Comparison of ENCODE assay signal across 21 cellular contexts in genomic region chr18:54956506-54956905, GRCh38. TPM values are rescaled to one million over a fixed set of nuclear protein-coding genes. Genes with fewer than 3 reads are reported as not detected.
DNase-seq lines count a peak whose midpoint lies in the region; ATAC-seq and TF ChIP-seq lines count a peak whose summit lies in the region.
"Had no signal": no experiment of that assay in that cellular context is flagged by ENCODE, and none has a peak within 500 bp of the region (broad histone marks: within the 10 kb centered on the region; RNA-seq: fewer than 3 reads in every experiment).

No MANE protein-coding gene starts in this region.

- H4K20me1 ChIP-seq in SK-N-SH (ENCODE audit: insufficient read depth) (no peaks in the 10 kb centered on the region), hepatocyte (ENCODE audit: insufficient read depth, poor library complexity, severe bottlenecking) (no peaks in the 10 kb centered on the region)
- H4K20me1 ChIP-seq: BLaER1 treated with 17β-estradiol and CSF1 and Interleukin-3, amounts not matched to agents 10 nM and 100 nM had no signal

- H3K4me2 ChIP-seq in SK-N-SH: no peak overlapping the region
- peak overlapping the region; percentile 64 for H3K4me2 ChIP-seq in hepatocyte
- H3K4me2 ChIP-seq in skeletal muscle satellite cell (ENCODE audit: low read length): peak overlapping the region; percentile 80
- H3K4me2 ChIP-seq: BLaER1 treated with 17β-estradiol and CSF1 and Interleukin-3, amounts not matched to agents 10 nM and 100 nM had no signal

- peak in 1 of 2 experiments; percentile 99; a peak in 2 of 4 replicates for TF ChIP-seq EP300 in SK-N-SH (IDR thresholded peaks at IDR 0.05; ENCODE audit: borderline replicate concordance in 1 of 2, low read depth in 1 of 2, low read length in 1 of 2)

- no peaks in the 10 kb centered on the region for H3F3A ChIP-seq in SK-N-SH (replicated peaks; ENCODE audit: insufficient read depth)

- TF ChIP-seq RAD21 in SK-N-SH (IDR thresholded peaks at IDR 0.05; ENCODE audit: low read length): peak; percentile 20; the same call in 1 of the 2 replicates

- H3K9me2 ChIP-seq in SK-N-SH (no peaks in the 10 kb centered on the region), hepatocyte (replicated peaks; ENCODE audit: insufficient read depth) (no peaks in the 10 kb centered on the region)

- no peaks in the 10 kb centered on the region for H3K9me3 ChIP-seq in breast epithelium
- no peaks in the 10 kb centered on the region for H3K9me3 ChIP-seq in SK-N-SH
- no peaks in the 10 kb centered on the region for H3K9me3 ChIP-seq in hepatocyte (ENCODE audit: low read depth)
- no peaks in the 10 kb centered on the region for H3K9me3 ChIP-seq in skeletal muscle satellite cell (replicated peaks; ENCODE audit: low read length)
- H3K9me3 ChIP-seq in BE2C: no peaks in the 10 kb centered on the region

- TF ChIP-seq CTCF in MCF 10A (IDR thresholded peaks at IDR 0.05; ENCODE audit: unreplicated experiment): no peak
- TF ChIP-seq CTCF in breast epithelium (IDR thresholded peaks at IDR 0.05): no peak
- no peak for TF ChIP-seq CTCF in SK-N-SH (IDR thresholded peaks at IDR 0.05)
- no peak for TF ChIP-seq CTCF in hepatocyte (IDR thresholded peaks at IDR 0.05; ENCODE audit: poor library complexity)
- TF ChIP-seq CTCF in BE2C (IDR thresholded peaks at IDR 0.05; ENCODE audit: low read depth, low read length): no peak

- H3K27ac Mint-ChIP-seq in MCF 10A (ENCODE audit: low read depth, unreplicated experiment): peak overlapping the region; percentile 87
- H3K27ac Mint-ChIP-seq: B cell; CD14-positive monocyte; CD4-positive, alpha-beta T cell; CD8-positive, alpha-beta memory T cell had no signal

- BruUV-seq in MCF 10A (replicated peaks; lab: Mats Ljungman, UMichigan): no TSS peak

- H2AFZ ChIP-seq in SK-N-SH (ENCODE audit: low read depth): no peak overlapping the region
- no peak overlapping the region for H2AFZ ChIP-seq in hepatocyte
- H2AFZ ChIP-seq: GM23248 had no signal

- POLR2A ChIA-PET in MCF 10A (lab: Yijun Ruan, JAX) (interaction anchor here (1.0 to 2.1 kb wide), 5 partner anchors 9 to 265 kb away, joined by 3 to 6 read pairs (median 4); no protein-coding TSS in a partner anchor), SK-N-SH (lab: Yijun Ruan, JAX) (interaction anchor here (1.2 kb wide), 1 partner anchor 18 kb away, joined by 3 read pairs; no protein-coding TSS in a partner anchor)

- 22% methylated on average over 3 of the region's 3 CpGs for WGBS in SK-N-SH (ENCODE audit: low lambda C conversion rate)
- WGBS in hepatocyte (ENCODE audit: low lambda C conversion rate, missing lambda C conversion rate): 76% methylated on average over 3 of the region's 3 CpGs

- H3K79me2 ChIP-seq in SK-N-SH (ENCODE audit: insufficient read depth): no peaks in the 10 kb centered on the region
- H3K79me2 ChIP-seq in hepatocyte: peaks cover 26% of the 10 kb centered on the region

- H3K36me3 ChIP-seq in breast epithelium: no peaks in the 10 kb centered on the region
- H3K36me3 ChIP-seq in SK-N-SH (replicated peaks in 1 of 2; ENCODE audit: control insufficient read depth in 1 of 2, insufficient read depth in 2 of 2, low read length in 1 of 2): no peaks in the 10 kb centered on the region
- H3K36me3 ChIP-seq in hepatocyte (replicated peaks; ENCODE audit: insufficient read depth, low read depth): no peaks in the 10 kb centered on the region
- no peaks in the 10 kb centered on the region for H3K36me3 ChIP-seq in skeletal muscle satellite cell (ENCODE audit: insufficient read depth, low read length)
- H3K36me3 ChIP-seq in BE2C: no peaks in the 10 kb centered on the region
- H3K36me3 ChIP-seq: BLaER1 treated with 17β-estradiol and CSF1 and Interleukin-3, amounts not matched to agents 10 nM and 100 nM had no signal

- no peaks in the 10 kb centered on the region for H3K4me1 ChIP-seq in breast epithelium
- peaks cover 0 to 9% of the 10 kb centered on the region in 2 experiments; a peak in 2 of 4 replicates for H3K4me1 ChIP-seq in SK-N-SH (ENCODE audit: control insufficient read depth in 1 of 2, insufficient read depth in 2 of 2, low read depth in 1 of 2, low read length in 1 of 2)
- H3K4me1 ChIP-seq in hepatocyte (ENCODE audit: insufficient read depth): peaks cover 16% of the 10 kb centered on the region
- H3K4me1 ChIP-seq in skeletal muscle satellite cell (ENCODE audit: control insufficient read depth, insufficient read depth, low read length): peaks cover 21% of the 10 kb centered on the region
- H3K4me1 ChIP-seq in BE2C: no peaks in the 10 kb centered on the region

- H3K27me3 ChIP-seq in breast epithelium (no peaks in the 10 kb centered on the region), SK-N-SH (ENCODE audit: insufficient read depth) (no peaks in the 10 kb centered on the region), hepatocyte (no peaks in the 10 kb centered on the region), skeletal muscle satellite cell (ENCODE audit: control insufficient read depth, insufficient read depth, low read length) (no peaks in the 10 kb centered on the region), BE2C (no peaks in the 10 kb centered on the region)
- H3K27me3 ChIP-seq: BLaER1 treated with 17β-estradiol and CSF1 and Interleukin-3, amounts not matched to agents 10 nM and 100 nM had no signal

- H3K4me1 Mint-ChIP-seq in MCF 10A (ENCODE audit: insufficient read depth, unreplicated experiment): peaks cover 21% of the 10 kb centered on the region

- ATAC-seq in GM21723 (IDR thresholded peaks at IDR 0.05; ENCODE audit: unreplicated experiment): no peak

- H3K4me3 Mint-ChIP-seq in MCF 10A (ENCODE audit: unreplicated experiment): no peak overlapping the region
- H3K4me3 Mint-ChIP-seq: B cell; CD4-positive, alpha-beta T cell; CD8-positive, alpha-beta memory T cell had no signal

- no peak overlapping the region for H3K9ac ChIP-seq in SK-N-SH
- no peak overlapping the region for H3K9ac ChIP-seq in skeletal muscle satellite cell (ENCODE audit: low read depth, low read length)
- H3K9ac ChIP-seq: BLaER1 treated with 17β-estradiol and CSF1 and Interleukin-3, amounts not matched to agents 10 nM and 100 nM; GM23248 had no signal

- no peak overlapping the region for H3K27ac ChIP-seq in breast epithelium
- H3K27ac ChIP-seq in SK-N-SH (ENCODE audit: low read depth in 2 of 2, low read length in 1 of 2): peak overlapping the region in 1 of 2 experiments; percentile 71; a peak in 2 of 4 replicates
- H3K27ac ChIP-seq in hepatocyte: no peak overlapping the region
- H3K27ac ChIP-seq: 22Rv1; BLaER1 treated with 17β-estradiol and CSF1 and Interleukin-3, amounts not matched to agents 10 nM and 100 nM; GM23248 had no signal

- CTCF ChIA-PET in MCF 10A (lab: Yijun Ruan, JAX) (interaction anchor here (0.6 to 1.0 kb wide), 5 partner anchors 9 to 589 kb away, joined by 3 read pairs; no protein-coding TSS in a partner anchor), SK-N-SH (lab: Yijun Ruan, JAX) (interaction anchor here (1.1 to 1.8 kb wide), 4 partner anchors 10 to 285 kb away, joined by 3 to 4 read pairs (median 4); no protein-coding TSS in a partner anchor)

- no peaks in the 10 kb centered on the region for H3K9me3 Mint-ChIP-seq in MCF 10A (ENCODE audit: unreplicated experiment)
- H3K9me3 Mint-ChIP-seq: CD4-positive, alpha-beta T cell; CD8-positive, alpha-beta memory T cell had no signal

- H3K27me3 Mint-ChIP-seq in MCF 10A (ENCODE audit: insufficient read depth, unreplicated experiment): no peaks in the 10 kb centered on the region

- H3K4me3 ChIP-seq in breast epithelium (no peak overlapping the region), SK-N-SH (ENCODE audit: low read depth in 2 of 2, low read length in 1 of 2) (no peak overlapping the region), hepatocyte (no peak overlapping the region), skeletal muscle satellite cell (ENCODE audit: low read length) (no peak overlapping the region), BE2C (ENCODE audit: low read depth, low read length) (no peak overlapping the region)
- H3K4me3 ChIP-seq: BLaER1 treated with 17β-estradiol and CSF1 and Interleukin-3, amounts not matched to agents 10 nM and 100 nM; GM23248 had no signal

- TF ChIP-seq POLR2A in breast epithelium (IDR thresholded peaks at IDR 0.05): no peak

- H3K36me3 Mint-ChIP-seq in MCF 10A (ENCODE audit: insufficient read depth, unreplicated experiment): peaks cover 4% of the 10 kb centered on the region
- H3K36me3 Mint-ChIP-seq: CD8-positive, alpha-beta memory T cell had no signal

- intact Hi-C loops in MCF 10A (cut with micrococcal nuclease): no loop called here
- intact Hi-C loops in breast epithelium (cut with DNase I; ENCODE audit: low total_unique reads): no loop called here

- no peak for DNase-seq in MCF 10A (ENCODE audit: unreplicated experiment)
- no peak for DNase-seq in breast epithelium (ENCODE audit: low spot score in 2 of 2)
- DNase-seq in SK-N-SH: peak; percentile 80
- no peak for DNase-seq in hepatocyte (ENCODE audit: low spot score)
- no peak for DNase-seq in BE2C
- no peak for DNase-seq in NCI-H1105 treated with DMSO at 0.1 percent for 48 hours (lab: John Stamatoyannopoulos, UW)
- DNase-seq: CD4-positive, alpha-beta T cell; CD8-positive, alpha-beta memory T cell; DMS53; DMS79 treated with DMSO at 0.1 percent for 48 hours; GF-D8; GM23248; H7; HCEC 1CT had no signal

TF ChIP-seq in SK-N-SH, 30 proteins besides CTCF, POLR2A, EP300 and RAD21 (continues in another document):
- TF ChIP-seq GABPA (IDR thresholded peaks at IDR 0.05; ENCODE audit: low read depth) (no peak), FOXM1 (IDR thresholded peaks at IDR 0.05; ENCODE audit: low read depth) (no peak), SMC3 (IDR thresholded peaks at IDR 0.05; ENCODE audit: low read depth, low read length) (no peak), TEAD4 (IDR thresholded peaks at IDR 0.05; ENCODE audit: borderline replicate concordance, insufficient read depth) (0 out of 2 replicates have a peak, but pooled peaks have one; percentile 29)

RNA-seq across cellular contexts. Expression of gene CCDC68, which starts 2.8 kb away (rescaled TPM):
- total RNA-seq in MCF 10A (2022) (3.3 TPM in 2 replicates), breast epithelium (1 to 10 TPM; 6.6 to 9.6 (median 8.5) TPM), hepatocyte (11.6 and 13.0 TPM in 2 replicates)
- polyA plus RNA-seq in SK-N-SH (2012; rRNA removed) (not detected in 2 replicates), hepatocyte (6.7 and 7.8 TPM in 2 replicates)
- polyA plus RNA-seq in SK-N-SH (2012; cell fraction: cytosol; rRNA removed): 0.01 TPM in 1 of 2 replicates, not detected in the other
- not detected in 2 replicates for polyA plus RNA-seq in SK-N-SH (2012; cell fraction: nucleus; rRNA removed)
- total RNA-seq in skeletal muscle satellite cell (2012; rRNA removed): 2.2 and 3.0 TPM in 2 replicates
- 0.86 TPM for polyA plus RNA-seq in BE2C (2012; ENCODE audit: insufficient read depth, insufficient read length, low read depth)
- total RNA-seq: CD4-positive, alpha-beta T cell; CD8-positive, alpha-beta memory T cell; G401 had no signal
- polyA plus RNA-seq: CD8-positive, alpha-beta memory T cell had no signal
